ENCODE assay signal across 21 cellular contexts in genomic region chr2:171482877-171483276, GRCh38. TPM values are rescaled to one million over a fixed set of nuclear protein-coding genes. Genes with fewer than 3 reads are reported as not detected.
A peak's percentile ranks its signal among the peaks of the same experiment; 100 is the strongest.
DNase-seq lines count a peak whose midpoint lies in the region; ATAC-seq, FAIRE-seq and TF ChIP-seq lines count a peak whose summit lies in the region.
"Had no signal": no experiment of that assay in that cellular context is flagged by ENCODE, and none has a peak within 500 bp of the region (broad histone marks: within the 10 kb centered on the region; RNA-seq: fewer than 3 reads in every experiment).

No MANE protein-coding gene starts in this region.

- DNase-seq in ACHN (peak; percentile 31), HTR-8/SVneo (ENCODE audit: insufficient read length, low spot score) (no peak), kidney tubule cell (ENCODE audit: low spot score) (peak; percentile 23), GM19239 (ENCODE audit: insufficient read length, low spot score) (no peak), endothelial cell (ENCODE audit: low spot score) (no peak), NCI-H226 (no peak)
- DNase-seq: activated CD4-positive, CD25-positive, alpha-beta regulatory T cell; activated effector memory CD4-positive, alpha-beta T cell treated with Interleukin-2 at 50 U/mL for 16 hours; CD8-positive, alpha-beta memory T cell; NCI-H1092; NK-92 treated with Interleukin-12 subunit alpha and Interleukin-12 subunit beta, amount 100 ng/mL, for 24 hours; nucleus accumbens; stimulated activated CD4-positive, alpha-beta T cell treated with anti-CD3 and anti-CD28 coated beads, Interleukin-4, amount 100 ng/mL, for 1 hour; stimulated activated CD8-positive, alpha-beta memory T cell treated with anti-CD3 and anti-CD28 coated beads, Interleukin-4, amount 100 ng/mL, for 48 hours had no signal

- in situ Hi-C loops in ACHN (cut with HindIII; ENCODE audit: low pct_ligation_motif_present, low pct_unique_long_range_greater_than_20kb, low sequenced_read_pairs), result no loop called here

- H3K4me3 Mint-ChIP-seq in endothelial cell (ENCODE audit: unreplicated experiment), result no peak overlapping the region
- H3K4me3 Mint-ChIP-seq: CD8-positive, alpha-beta memory T cell had no signal

- peak; percentile 72 for FAIRE-seq in HTR-8/SVneo (lab: Jason Lieb, UNC)
- no peak for FAIRE-seq in GM19239 (lab: Jason Lieb, UNC)
- FAIRE-seq: A204.1, colon, K562 had no signal

- H3K9me3 Mint-ChIP-seq in endothelial cell (ENCODE audit: unreplicated experiment), result no peaks in the 10 kb centered on the region
- H3K9me3 Mint-ChIP-seq: CD8-positive, alpha-beta memory T cell had no signal

- no peaks in the 10 kb centered on the region for H3K36me3 ChIP-seq in ectodermal cell (ENCODE audit: control insufficient read depth, insufficient read depth, low read length)

- H3K27ac ChIP-seq in ectodermal cell (ENCODE audit: insufficient read depth, low read depth, low read length, poor library complexity, severe bottlenecking), result peak overlapping the region; percentile 57
- H3K27ac ChIP-seq: hepatocyte had no signal

- no peak overlapping the region for H3K27ac Mint-ChIP-seq in endothelial cell (ENCODE audit: unreplicated experiment)

- no peak for ATAC-seq in GM21576 (IDR thresholded peaks at IDR 0.05; ENCODE audit: unreplicated experiment)
- ATAC-seq: K562 had no signal

- no peaks in the 10 kb centered on the region for H3K36me3 Mint-ChIP-seq in endothelial cell (ENCODE audit: low read depth, unreplicated experiment)

- H3K27me3 Mint-ChIP-seq in endothelial cell (ENCODE audit: unreplicated experiment), result no peaks in the 10 kb centered on the region
- H3K27me3 Mint-ChIP-seq: CD8-positive, alpha-beta memory T cell had no signal

- TF ChIP-seq CTCF in endothelial cell (IDR thresholded peaks at IDR 0.05; ENCODE audit: unreplicated experiment), result no peak

- no peaks in the 10 kb centered on the region for H3K9me3 ChIP-seq in ectodermal cell (ENCODE audit: control insufficient read depth, low read length)

- no peaks in the 10 kb centered on the region for H3K4me1 Mint-ChIP-seq in endothelial cell (ENCODE audit: unreplicated experiment)

- H3K4me1 ChIP-seq in ectodermal cell (ENCODE audit: control insufficient read depth, insufficient read depth, low read length), result peaks cover 11% of the 10 kb centered on the region

- 65 to 71% methylated on average over 3 of the region's 3 CpGs for WGBS in ectodermal cell, 2 experiments

- H3K4me3 ChIP-seq in ectodermal cell (ENCODE audit: insufficient read depth, low read depth, low read length), result no peak overlapping the region
- H3K4me3 ChIP-seq: hepatocyte, K562, lung had no signal

- no peaks in the 10 kb centered on the region for H3K27me3 ChIP-seq in ectodermal cell (ENCODE audit: control insufficient read depth, insufficient read depth, low read length, poor library complexity, severe bottlenecking)
- H3K27me3 ChIP-seq: hepatocyte had no signal

RNA-seq across cellular contexts. Expression of gene CYBRD1, which starts 39.4 kb away (rescaled TPM):
- 5.4 TPM for polyA plus RNA-seq in ectodermal cell (2013, experiment 1 of 4)
- polyA plus RNA-seq in ectodermal cell (2013, experiment 2 of 4), result 5.7 TPM
- polyA plus RNA-seq in ectodermal cell (2013, experiment 3 of 4), result 5.4 TPM
- polyA plus RNA-seq in ectodermal cell (2013, experiment 4 of 4), result 6.7 TPM
- 10.1 TPM for total RNA-seq in endothelial cell (ENCODE audit: unreplicated experiment)

RNA-seq across cellular contexts. Expression of gene DCAF17, which starts 48.9 kb away (rescaled TPM):
- 36.1 TPM for polyA plus RNA-seq in ectodermal cell (2013, experiment 1 of 4)
- 29.4 TPM for polyA plus RNA-seq in ectodermal cell (2013, experiment 2 of 4)
- polyA plus RNA-seq in ectodermal cell (2013, experiment 3 of 4), result 27.0 TPM
- 22.7 TPM for polyA plus RNA-seq in ectodermal cell (2013, experiment 4 of 4)
- total RNA-seq in endothelial cell (ENCODE audit: unreplicated experiment), result 16.2 TPM

RNA-seq across cellular contexts. Expression of gene METTL8, which starts 49.1 kb away (rescaled TPM):
- 21.3 TPM for polyA plus RNA-seq in ectodermal cell (2013, experiment 1 of 4)
- 14.7 TPM for polyA plus RNA-seq in ectodermal cell (2013, experiment 2 of 4)
- 15.7 TPM for polyA plus RNA-seq in ectodermal cell (2013, experiment 3 of 4)
- 14.9 TPM for polyA plus RNA-seq in ectodermal cell (2013, experiment 4 of 4)
- 18.2 TPM for total RNA-seq in endothelial cell (ENCODE audit: unreplicated experiment)

Comparison
In these comparisons a context has a peak if more than half of its experiments do, and no peak if none do; other contexts are left out.
1. DNase-seq: peak in ACHN (single experiment) and kidney tubule cell (single experiment); none in HTR-8/SVneo (single experiment), GM19239 (single experiment), endothelial cell (single experiment) and NCI-H226 (single experiment).